In the genomic region with DNA sequence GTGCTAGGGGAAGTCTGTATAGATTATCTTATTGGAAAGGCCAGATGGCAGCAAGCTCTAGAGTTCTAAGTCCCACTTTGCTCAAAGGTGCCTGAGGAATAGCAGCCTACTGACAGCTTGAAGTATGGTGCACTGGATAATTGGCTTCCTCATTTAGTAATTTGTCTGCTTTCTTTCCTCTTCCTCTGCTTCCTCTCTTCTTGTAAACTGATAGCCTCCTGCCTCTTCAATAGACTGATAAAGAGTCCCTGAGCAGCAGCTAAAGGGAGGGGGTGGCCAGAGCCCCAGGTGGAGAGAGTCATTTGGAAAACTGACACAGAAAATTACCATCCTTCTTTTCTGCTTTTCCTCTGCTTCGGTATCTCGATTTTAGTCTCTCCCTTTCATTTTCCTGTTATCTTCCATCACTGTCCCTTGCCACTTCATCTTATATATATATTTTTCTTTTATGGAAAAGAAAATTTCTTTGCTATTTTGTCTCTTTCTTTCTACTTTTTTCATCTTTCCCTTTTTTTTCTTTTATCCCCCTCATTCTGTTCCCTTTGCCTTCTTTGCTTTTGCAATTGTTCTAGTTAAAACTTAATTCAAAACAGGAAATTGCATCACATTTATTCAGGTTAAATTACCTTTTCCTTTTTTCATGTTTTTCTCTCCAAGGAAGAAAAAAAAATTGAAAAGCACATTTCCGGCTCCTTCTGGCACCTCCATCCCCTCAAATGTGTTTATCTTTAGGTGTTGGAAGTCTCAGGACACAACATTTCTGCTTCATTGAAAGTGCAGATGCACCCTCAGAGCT, we compare ENCODE assay signal across 1 cellular context.
A peak's percentile ranks its signal among the peaks of the same experiment; 100 is the strongest.
TF ChIP-seq lines count a peak whose summit lies in the region.

No MANE protein-coding gene starts in this region.

TF ChIP-seq in K562, 482 proteins besides CTCF, POLR2A, EP300 and RAD21 (continues in another document):
- TF ChIP-seq RHOXF2B (CRISPR knock-in tag; conservative IDR thresholded peaks at IDR 0.05) (no peak), NCOA4 (IDR thresholded peaks at IDR 0.05; ENCODE audit: partially characterized antibody) (no peak), SMAD4 (CRISPR knock-in tag; conservative IDR thresholded peaks at IDR 0.05) (peak; percentile 88), FOXK1 (CRISPR knock-in tag; IDR thresholded peaks at IDR 0.05; ENCODE audit: borderline replicate concordance) (no peak), PHF20 (IDR thresholded peaks at IDR 0.05; ENCODE audit: partially characterized antibody) (no peak), FOXK2 (conservative IDR thresholded peaks at IDR 0.05 in 1 of 2, IDR thresholded peaks at IDR 0.05 in 1 of 2; ENCODE audit: low read depth in 2 of 2) (no peak), POLR2B (IDR thresholded peaks at IDR 0.05; ENCODE audit: low read depth, partially characterized antibody) (no peak), MAFG (tag; conservative IDR thresholded peaks at IDR 0.05) (no peak), EZH2 (IDR thresholded peaks at IDR 0.05; ENCODE audit: borderline replicate concordance, low read depth, low read length) (no peak), MCM3 (IDR thresholded peaks at IDR 0.05) (no peak), DPF2 (IDR thresholded peaks at IDR 0.05) (no peak), ZNF311 (CRISPR knock-in tag; IDR thresholded peaks at IDR 0.05) (no peak), TAF7 (tag; IDR thresholded peaks at IDR 0.05) (no peak), POLR2G (IDR thresholded peaks at IDR 0.05; ENCODE audit: low read depth, low read length) (no peak), ZNF197 (CRISPR knock-in tag; IDR thresholded peaks at IDR 0.05; ENCODE audit: low read depth) (no peak), SRSF7 (optimal IDR thresholded peaks at IDR 0.05; ENCODE audit: low read depth, low read length) (no peak), GABPA (tag; conservative IDR thresholded peaks at IDR 0.05; ENCODE audit: low read depth) (0 out of 2 replicates have a peak, but pooled peaks have one; percentile 20), CHD1 (IDR thresholded peaks at IDR 0.05; ENCODE audit: low read length) (no peak), MEF2A (IDR thresholded peaks at IDR 0.05; ENCODE audit: control insufficient read depth, low read depth, low read length) (no peak), MEIS2 (IDR thresholded peaks at IDR 0.05; ENCODE audit: partially characterized antibody) (peak; percentile 73), JUND (IDR thresholded peaks at IDR 0.05; ENCODE audit: borderline replicate concordance, low read depth, low read length) (peak; percentile 23; the same call in 1 of the 2 replicates), JUND (tag; IDR thresholded peaks at IDR 0.05; ENCODE audit: borderline replicate concordance, low read depth, low read length) (no peak), GTF2E2 (tag; IDR thresholded peaks at IDR 0.05) (no peak), TRIM24 (IDR thresholded peaks at IDR 0.05) (0 out of 4 replicates have a peak, but pooled peaks of 1 of the 2 experiments have one; percentile 29), CTBP1 (IDR thresholded peaks at IDR 0.05; ENCODE audit: borderline replicate concordance) (peak; percentile 55; the same call in 1 of the 2 replicates), SMARCA4 (IDR thresholded peaks at IDR 0.05) (peak; percentile 58; the same call in 1 of the 2 replicates), SOX6 (IDR thresholded peaks at IDR 0.05) (0 out of 2 replicates have a peak, but pooled peaks have one; percentile 33), ZNF586 (CRISPR knock-in tag; conservative IDR thresholded peaks at IDR 0.05) (no peak), CBFA2T3 (IDR thresholded peaks at IDR 0.05) (peak; percentile 69), CBX1 (IDR thresholded peaks at IDR 0.05; ENCODE audit: low read depth) (no peak), ZNF589 (CRISPR knock-in tag; IDR thresholded peaks at IDR 0.05; ENCODE audit: low read depth) (no peak), MAZ (CRISPR knock-in tag; conservative IDR thresholded peaks at IDR 0.05 in 1 of 2, IDR thresholded peaks at IDR 0.05 in 1 of 2) (peak in 1 of 2 experiments; percentile 33; a peak in 1 of 4 replicates), ETV1 (tag; conservative IDR thresholded peaks at IDR 0.05; ENCODE audit: low read depth) (peak; percentile 65), NR2C2 (CRISPR knock-in tag; IDR thresholded peaks at IDR 0.05) (no peak), NR2C2 (tag; IDR thresholded peaks at IDR 0.05) (no peak), ZNF445 (CRISPR knock-in tag; IDR thresholded peaks at IDR 0.05; ENCODE audit: low read depth) (no peak), MCM5 (IDR thresholded peaks at IDR 0.05; ENCODE audit: low read depth) (no peak), TGIF2 (CRISPR knock-in tag; IDR thresholded peaks at IDR 0.05) (no peak), ZZZ3 (IDR thresholded peaks at IDR 0.05) (no peak), ZSCAN29 (IDR thresholded peaks at IDR 0.05) (no peak)
- TF ChIP-seq, protein P1, sequence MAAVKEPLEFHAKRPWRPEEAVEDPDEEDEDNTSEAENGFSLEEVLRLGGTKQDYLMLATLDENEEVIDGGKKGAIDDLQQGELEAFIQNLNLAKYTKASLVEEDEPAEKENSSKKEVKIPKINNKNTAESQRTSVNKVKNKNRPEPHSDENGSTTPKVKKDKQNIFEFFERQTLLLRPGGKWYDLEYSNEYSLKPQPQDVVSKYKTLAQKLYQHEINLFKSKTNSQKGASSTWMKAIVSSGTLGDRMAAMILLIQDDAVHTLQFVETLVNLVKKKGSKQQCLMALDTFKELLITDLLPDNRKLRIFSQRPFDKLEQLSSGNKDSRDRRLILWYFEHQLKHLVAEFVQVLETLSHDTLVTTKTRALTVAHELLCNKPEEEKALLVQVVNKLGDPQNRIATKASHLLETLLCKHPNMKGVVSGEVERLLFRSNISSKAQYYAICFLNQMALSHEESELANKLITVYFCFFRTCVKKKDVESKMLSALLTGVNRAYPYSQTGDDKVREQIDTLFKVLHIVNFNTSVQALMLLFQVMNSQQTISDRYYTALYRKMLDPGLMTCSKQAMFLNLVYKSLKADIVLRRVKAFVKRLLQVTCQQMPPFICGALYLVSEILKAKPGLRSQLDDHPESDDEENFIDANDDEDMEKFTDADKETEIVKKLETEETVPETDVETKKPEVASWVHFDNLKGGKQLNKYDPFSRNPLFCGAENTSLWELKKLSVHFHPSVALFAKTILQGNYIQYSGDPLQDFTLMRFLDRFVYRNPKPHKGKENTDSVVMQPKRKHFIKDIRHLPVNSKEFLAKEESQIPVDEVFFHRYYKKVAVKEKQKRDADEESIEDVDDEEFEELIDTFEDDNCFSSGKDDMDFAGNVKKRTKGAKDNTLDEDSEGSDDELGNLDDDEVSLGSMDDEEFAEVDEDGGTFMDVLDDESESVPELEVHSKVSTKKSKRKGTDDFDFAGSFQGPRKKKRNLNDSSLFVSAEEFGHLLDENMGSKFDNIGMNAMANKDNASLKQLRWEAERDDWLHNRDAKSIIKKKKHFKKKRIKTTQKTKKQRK (IDR thresholded peaks at IDR 0.05; ENCODE audit: borderline replicate concordance, low read depth, low read length): no peak
- TF ChIP-seq, protein P2, sequence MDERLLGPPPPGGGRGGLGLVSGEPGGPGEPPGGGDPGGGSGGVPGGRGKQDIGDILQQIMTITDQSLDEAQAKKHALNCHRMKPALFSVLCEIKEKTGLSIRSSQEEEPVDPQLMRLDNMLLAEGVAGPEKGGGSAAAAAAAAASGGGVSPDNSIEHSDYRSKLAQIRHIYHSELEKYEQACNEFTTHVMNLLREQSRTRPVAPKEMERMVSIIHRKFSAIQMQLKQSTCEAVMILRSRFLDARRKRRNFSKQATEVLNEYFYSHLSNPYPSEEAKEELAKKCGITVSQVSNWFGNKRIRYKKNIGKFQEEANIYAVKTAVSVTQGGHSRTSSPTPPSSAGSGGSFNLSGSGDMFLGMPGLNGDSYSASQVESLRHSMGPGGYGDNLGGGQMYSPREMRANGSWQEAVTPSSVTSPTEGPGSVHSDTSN (CRISPR knock-in tag; IDR thresholded peaks at IDR 0.05; ENCODE audit: low read depth): no peak
- TF ChIP-seq, protein P2 (tag; conservative IDR thresholded peaks at IDR 0.05; ENCODE audit: low read depth): no peak
- TF ChIP-seq, protein P3, sequence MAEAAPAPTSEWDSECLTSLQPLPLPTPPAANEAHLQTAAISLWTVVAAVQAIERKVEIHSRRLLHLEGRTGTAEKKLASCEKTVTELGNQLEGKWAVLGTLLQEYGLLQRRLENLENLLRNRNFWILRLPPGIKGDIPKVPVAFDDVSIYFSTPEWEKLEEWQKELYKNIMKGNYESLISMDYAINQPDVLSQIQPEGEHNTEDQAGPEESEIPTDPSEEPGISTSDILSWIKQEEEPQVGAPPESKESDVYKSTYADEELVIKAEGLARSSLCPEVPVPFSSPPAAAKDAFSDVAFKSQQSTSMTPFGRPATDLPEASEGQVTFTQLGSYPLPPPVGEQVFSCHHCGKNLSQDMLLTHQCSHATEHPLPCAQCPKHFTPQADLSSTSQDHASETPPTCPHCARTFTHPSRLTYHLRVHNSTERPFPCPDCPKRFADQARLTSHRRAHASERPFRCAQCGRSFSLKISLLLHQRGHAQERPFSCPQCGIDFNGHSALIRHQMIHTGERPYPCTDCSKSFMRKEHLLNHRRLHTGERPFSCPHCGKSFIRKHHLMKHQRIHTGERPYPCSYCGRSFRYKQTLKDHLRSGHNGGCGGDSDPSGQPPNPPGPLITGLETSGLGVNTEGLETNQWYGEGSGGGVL (CRISPR knock-in tag; IDR thresholded peaks at IDR 0.05): no peak
- TF ChIP-seq, protein P4, sequence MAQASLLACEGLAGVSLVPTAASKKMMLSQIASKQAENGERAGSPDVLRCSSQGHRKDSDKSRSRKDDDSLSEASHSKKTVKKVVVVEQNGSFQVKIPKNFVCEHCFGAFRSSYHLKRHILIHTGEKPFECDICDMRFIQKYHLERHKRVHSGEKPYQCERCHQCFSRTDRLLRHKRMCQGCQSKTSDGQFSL (CRISPR knock-in tag; IDR thresholded peaks at IDR 0.05): no peak
- TF ChIP-seq, protein P4 (tag; IDR thresholded peaks at IDR 0.05): no peak
- TF ChIP-seq, protein P5, sequence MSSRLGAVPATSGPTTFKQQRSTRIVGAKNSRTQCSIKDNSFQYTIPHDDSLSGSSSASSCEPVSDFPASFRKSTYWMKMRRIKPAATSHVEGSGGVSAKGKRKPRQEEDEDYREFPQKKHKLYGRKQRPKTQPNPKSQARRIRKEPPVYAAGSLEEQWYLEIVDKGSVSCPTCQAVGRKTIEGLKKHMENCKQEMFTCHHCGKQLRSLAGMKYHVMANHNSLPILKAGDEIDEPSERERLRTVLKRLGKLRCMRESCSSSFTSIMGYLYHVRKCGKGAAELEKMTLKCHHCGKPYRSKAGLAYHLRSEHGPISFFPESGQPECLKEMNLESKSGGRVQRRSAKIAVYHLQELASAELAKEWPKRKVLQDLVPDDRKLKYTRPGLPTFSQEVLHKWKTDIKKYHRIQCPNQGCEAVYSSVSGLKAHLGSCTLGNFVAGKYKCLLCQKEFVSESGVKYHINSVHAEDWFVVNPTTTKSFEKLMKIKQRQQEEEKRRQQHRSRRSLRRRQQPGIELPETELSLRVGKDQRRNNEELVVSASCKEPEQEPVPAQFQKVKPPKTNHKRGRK (tag; IDR thresholded peaks at IDR 0.05): peak; percentile 67
- TF ChIP-seq, protein P6, sequence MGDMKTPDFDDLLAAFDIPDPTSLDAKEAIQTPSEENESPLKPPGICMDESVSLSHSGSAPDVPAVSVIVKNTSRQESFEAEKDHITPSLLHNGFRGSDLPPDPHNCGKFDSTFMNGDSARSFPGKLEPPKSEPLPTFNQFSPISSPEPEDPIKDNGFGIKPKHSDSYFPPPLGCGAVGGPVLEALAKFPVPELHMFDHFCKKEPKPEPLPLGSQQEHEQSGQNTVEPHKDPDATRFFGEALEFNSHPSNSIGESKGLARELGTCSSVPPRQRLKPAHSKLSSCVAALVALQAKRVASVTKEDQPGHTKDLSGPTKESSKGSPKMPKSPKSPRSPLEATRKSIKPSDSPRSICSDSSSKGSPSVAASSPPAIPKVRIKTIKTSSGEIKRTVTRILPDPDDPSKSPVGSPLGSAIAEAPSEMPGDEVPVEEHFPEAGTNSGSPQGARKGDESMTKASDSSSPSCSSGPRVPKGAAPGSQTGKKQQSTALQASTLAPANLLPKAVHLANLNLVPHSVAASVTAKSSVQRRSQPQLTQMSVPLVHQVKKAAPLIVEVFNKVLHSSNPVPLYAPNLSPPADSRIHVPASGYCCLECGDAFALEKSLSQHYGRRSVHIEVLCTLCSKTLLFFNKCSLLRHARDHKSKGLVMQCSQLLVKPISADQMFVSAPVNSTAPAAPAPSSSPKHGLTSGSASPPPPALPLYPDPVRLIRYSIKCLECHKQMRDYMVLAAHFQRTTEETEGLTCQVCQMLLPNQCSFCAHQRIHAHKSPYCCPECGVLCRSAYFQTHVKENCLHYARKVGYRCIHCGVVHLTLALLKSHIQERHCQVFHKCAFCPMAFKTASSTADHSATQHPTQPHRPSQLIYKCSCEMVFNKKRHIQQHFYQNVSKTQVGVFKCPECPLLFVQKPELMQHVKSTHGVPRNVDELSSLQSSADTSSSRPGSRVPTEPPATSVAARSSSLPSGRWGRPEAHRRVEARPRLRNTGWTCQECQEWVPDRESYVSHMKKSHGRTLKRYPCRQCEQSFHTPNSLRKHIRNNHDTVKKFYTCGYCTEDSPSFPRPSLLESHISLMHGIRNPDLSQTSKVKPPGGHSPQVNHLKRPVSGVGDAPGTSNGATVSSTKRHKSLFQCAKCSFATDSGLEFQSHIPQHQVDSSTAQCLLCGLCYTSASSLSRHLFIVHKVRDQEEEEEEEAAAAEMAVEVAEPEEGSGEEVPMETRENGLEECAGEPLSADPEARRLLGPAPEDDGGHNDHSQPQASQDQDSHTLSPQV (IDR thresholded peaks at IDR 0.05): no peak
- TF ChIP-seq, protein P7, sequence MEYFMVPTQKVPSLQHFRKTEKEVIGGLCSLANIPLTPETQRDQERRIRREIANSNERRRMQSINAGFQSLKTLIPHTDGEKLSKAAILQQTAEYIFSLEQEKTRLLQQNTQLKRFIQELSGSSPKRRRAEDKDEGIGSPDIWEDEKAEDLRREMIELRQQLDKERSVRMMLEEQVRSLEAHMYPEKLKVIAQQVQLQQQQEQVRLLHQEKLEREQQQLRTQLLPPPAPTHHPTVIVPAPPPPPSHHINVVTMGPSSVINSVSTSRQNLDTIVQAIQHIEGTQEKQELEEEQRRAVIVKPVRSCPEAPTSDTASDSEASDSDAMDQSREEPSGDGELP (CRISPR knock-in tag; IDR thresholded peaks at IDR 0.05; ENCODE audit: borderline replicate concordance): no peak
- TF ChIP-seq, protein P8, sequence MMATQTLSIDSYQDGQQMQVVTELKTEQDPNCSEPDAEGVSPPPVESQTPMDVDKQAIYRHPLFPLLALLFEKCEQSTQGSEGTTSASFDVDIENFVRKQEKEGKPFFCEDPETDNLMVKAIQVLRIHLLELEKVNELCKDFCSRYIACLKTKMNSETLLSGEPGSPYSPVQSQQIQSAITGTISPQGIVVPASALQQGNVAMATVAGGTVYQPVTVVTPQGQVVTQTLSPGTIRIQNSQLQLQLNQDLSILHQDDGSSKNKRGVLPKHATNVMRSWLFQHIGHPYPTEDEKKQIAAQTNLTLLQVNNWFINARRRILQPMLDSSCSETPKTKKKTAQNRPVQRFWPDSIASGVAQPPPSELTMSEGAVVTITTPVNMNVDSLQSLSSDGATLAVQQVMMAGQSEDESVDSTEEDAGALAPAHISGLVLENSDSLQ (IDR thresholded peaks at IDR 0.05): no peak
